13 cellular contexts compared by ENCODE assay signal in genomic region chr22:23837496-23837859, GRCh38. TPM values are rescaled to one million over a fixed set of nuclear protein-coding genes. Genes with fewer than 3 reads are reported as not detected.
A peak's percentile ranks its signal among the peaks of the same experiment; 100 is the strongest.
DNase-seq lines count a peak whose midpoint lies in the region; ATAC-seq, FAIRE-seq and TF ChIP-seq lines count a peak whose summit lies in the region.
"Had no signal": no experiment of that assay in that cellular context is flagged by ENCODE, and none has a peak within 500 bp of the region (broad histone marks: within the 10 kb centered on the region; RNA-seq: fewer than 3 reads in every experiment).

No MANE protein-coding gene starts in this region.

- H4K12ac ChIP-seq in trophoblast cell (ENCODE audit: low read depth, low read length), result no peak overlapping the region

- no peak overlapping the region for H2BK5ac ChIP-seq in trophoblast cell (ENCODE audit: low read depth, low read length, poor library complexity)

- H3K4me1 ChIP-seq in MM.1S (ENCODE audit: low read length) (peaks cover 27% of the 10 kb centered on the region), trophoblast cell (ENCODE audit: control insufficient read depth in 1 of 2, insufficient read depth in 2 of 2, low read length in 2 of 2) (peaks cover 6 to 12% of the 10 kb centered on the region in 2 experiments)

- no peak for FAIRE-seq in GM19239 (lab: Jason Lieb, UNC)

- H3K9me3 Mint-ChIP-seq in activated CD4-positive, alpha-beta memory T cell treated with anti-CD3 and anti-CD28 coated beads, Interleukin-2, amount 10 ng/mL, durations not matched to agents 7 days and 5 days, result no peaks in the 10 kb centered on the region
- no peaks in the 10 kb centered on the region for H3K9me3 Mint-ChIP-seq in activated CD4-positive, alpha-beta memory T cell treated with anti-CD3 and anti-CD28 coated beads for 36 hours
- no peaks in the 10 kb centered on the region for H3K9me3 Mint-ChIP-seq in effector memory CD8-positive, alpha-beta T cell

- CTCF ChIA-PET in activated CD4-positive, alpha-beta memory T cell treated with anti-CD3 and anti-CD28 coated beads, Interleukin-2, amount 10 ng/mL, durations not matched to agents 7 days and 5 days (lab: Charles Lee), result interaction anchor here (0.5 kb wide), 1 partner anchor 71 kb away, joined by 5 read pairs; no protein-coding TSS in a partner anchor
- CTCF ChIA-PET in activated CD4-positive, alpha-beta memory T cell treated with anti-CD3 and anti-CD28 coated beads for 36 hours (lab: Charles Lee), result interaction anchor here (1.3 kb wide), 1 partner anchor 12 kb away, joined by 3 read pairs; no protein-coding TSS in a partner anchor

- H4K8ac ChIP-seq in trophoblast cell (ENCODE audit: low read depth, low read length), result no peak overlapping the region

- no peak overlapping the region for H4K91ac ChIP-seq in trophoblast cell (ENCODE audit: low read depth, low read length)

- H3K4me3 Mint-ChIP-seq in activated CD4-positive, alpha-beta memory T cell treated with anti-CD3 and anti-CD28 coated beads, Interleukin-2, amount 10 ng/mL, durations not matched to agents 7 days and 5 days, result peak overlapping the region; percentile 85
- no peak overlapping the region for H3K4me3 Mint-ChIP-seq in activated CD4-positive, alpha-beta memory T cell treated with anti-CD3 and anti-CD28 coated beads for 36 hours
- peak overlapping the region; percentile 92 to 96 for H3K4me3 Mint-ChIP-seq in effector memory CD8-positive, alpha-beta T cell

- peak overlapping the region; percentile 97 for H3K9ac ChIP-seq in MM.1S (ENCODE audit: low read length)
- no peak overlapping the region for H3K9ac ChIP-seq in trophoblast cell (ENCODE audit: low read length)

- intact Hi-C loops in activated CD4-positive, alpha-beta memory T cell treated with anti-CD3 and anti-CD28 coated beads for 36 hours (cut with micrococcal nuclease), result no loop called here

- POLR2A ChIA-PET in activated CD4-positive, alpha-beta memory T cell treated with anti-CD3 and anti-CD28 coated beads, Interleukin-2, amount 10 ng/mL, durations not matched to agents 7 days and 5 days (lab: Charles Lee), result interaction anchor here (1.3 to 1.5 kb wide), 4 partner anchors 9 to 69 kb away, joined by 3 to 5 read pairs (median 4); partner anchors contain the start of gene SLC2A11
- POLR2A ChIA-PET in activated CD4-positive, alpha-beta memory T cell treated with anti-CD3 and anti-CD28 coated beads for 36 hours (lab: Charles Lee), result interaction anchor here (1.7 to 2.5 kb wide), 2 partner anchors 20 to 51 kb away, joined by 4 to 8 read pairs; partner anchors contain the start of genes SLC2A11 and SMARCB1

- no peak overlapping the region for H3K18ac ChIP-seq in trophoblast cell (ENCODE audit: low read length)

- no peak for TF ChIP-seq CTCF in MM.1S (IDR thresholded peaks at IDR 0.05; ENCODE audit: low read length)

- H3K14ac ChIP-seq in trophoblast cell (ENCODE audit: low read length), result no peak overlapping the region

- no peak overlapping the region for H2AFZ ChIP-seq in MM.1S (ENCODE audit: low read length)
- no peak overlapping the region for H2AFZ ChIP-seq in trophoblast cell (ENCODE audit: insufficient read depth, low read length, poor library complexity)

- no peak overlapping the region for H3K4ac ChIP-seq in trophoblast cell (ENCODE audit: low read depth, low read length)

- H3K27ac Mint-ChIP-seq in activated CD4-positive, alpha-beta memory T cell treated with anti-CD3 and anti-CD28 coated beads, Interleukin-2, amount 10 ng/mL, durations not matched to agents 7 days and 5 days, result no peak overlapping the region
- no peak overlapping the region for H3K27ac Mint-ChIP-seq in activated CD4-positive, alpha-beta memory T cell treated with anti-CD3 and anti-CD28 coated beads for 36 hours
- peak overlapping the region in 1 of 2 donors; percentile 93 for H3K27ac Mint-ChIP-seq in effector memory CD8-positive, alpha-beta T cell

- H3K23ac ChIP-seq in trophoblast cell (ENCODE audit: low read length), result no peak overlapping the region

- no peak for DNase-seq in activated CD4-positive, alpha-beta memory T cell treated with anti-CD3 and anti-CD28 coated beads, Interleukin-2, amount 10 ng/mL, durations not matched to agents 7 days and 5 days
- DNase-seq in activated CD4-positive, alpha-beta memory T cell treated with anti-CD3 and anti-CD28 coated beads for 36 hours, result no peak
- DNase-seq in MM.1S (no peak), trophoblast cell (peak; percentile 84 to 85), GM19239 (ENCODE audit: insufficient read length, low spot score) (no peak), mesenteric fat pad (ENCODE audit: low spot score) (no peak), dedifferentiated amniotic fluid mesenchymal stem cell (ENCODE audit: extremely low spot score) (no peak)
- DNase-seq in effector memory CD8-positive, alpha-beta T cell, result no peak
- DNase-seq: GF-D8, left colon, NCI-H2227 treated with DMSO at 0.1 percent for 48 hours had no signal

- peaks cover 2% of the 10 kb centered on the region for H3K36me3 Mint-ChIP-seq in activated CD4-positive, alpha-beta memory T cell treated with anti-CD3 and anti-CD28 coated beads, Interleukin-2, amount 10 ng/mL, durations not matched to agents 7 days and 5 days (ENCODE audit: low read depth)
- peaks cover 4% of the 10 kb centered on the region for H3K36me3 Mint-ChIP-seq in activated CD4-positive, alpha-beta memory T cell treated with anti-CD3 and anti-CD28 coated beads for 36 hours
- H3K36me3 Mint-ChIP-seq in effector memory CD8-positive, alpha-beta T cell (ENCODE audit: insufficient read depth), result peaks cover 18% of the 10 kb centered on the region

- H3K36me3 ChIP-seq in MM.1S (replicated peaks; ENCODE audit: insufficient read depth, low read length) (0 out of 2 replicates have a peak, but pooled peaks cover 3% of the 10 kb centered on the region), trophoblast cell (ENCODE audit: control insufficient read depth in 1 of 2, insufficient read depth in 2 of 2, low read length in 2 of 2) (peaks cover 37 to 39% of the 10 kb centered on the region in 2 experiments)
- H3K36me3 ChIP-seq: breast epithelium had no signal

- no peaks in the 10 kb centered on the region for H4K20me1 ChIP-seq in MM.1S (ENCODE audit: insufficient read depth, low read length)

- H3K9me3 ChIP-seq in MM.1S (replicated peaks; ENCODE audit: insufficient read depth, low read length) (no peaks in the 10 kb centered on the region), trophoblast cell (ENCODE audit: insufficient read depth, low read depth, low read length) (peaks cover 2% of the 10 kb centered on the region)
- H3K9me3 ChIP-seq: breast epithelium, tibial nerve had no signal

- H3K4me2 ChIP-seq in MM.1S (ENCODE audit: low read depth, low read length) (peak overlapping the region; percentile 94), trophoblast cell (ENCODE audit: low read length) (no peak overlapping the region)

- H2BK12ac ChIP-seq in trophoblast cell (ENCODE audit: low read length), result no peak overlapping the region

- H3K9me2 ChIP-seq in MM.1S (replicated peaks; ENCODE audit: insufficient read depth, low read length), result no peaks in the 10 kb centered on the region

- H3K4me3 ChIP-seq in MM.1S (ENCODE audit: low read length), result peak overlapping the region; percentile 89
- no peak overlapping the region for H3K4me3 ChIP-seq in trophoblast cell (ENCODE audit: low read depth, low read length)

- peaks cover 23% of the 10 kb centered on the region for H3K4me1 Mint-ChIP-seq in activated CD4-positive, alpha-beta memory T cell treated with anti-CD3 and anti-CD28 coated beads, Interleukin-2, amount 10 ng/mL, durations not matched to agents 7 days and 5 days
- peaks cover 19% of the 10 kb centered on the region for H3K4me1 Mint-ChIP-seq in activated CD4-positive, alpha-beta memory T cell treated with anti-CD3 and anti-CD28 coated beads for 36 hours (ENCODE audit: low read depth)
- peaks cover 16 to 19% of the 10 kb centered on the region in 2 donors for H3K4me1 Mint-ChIP-seq in effector memory CD8-positive, alpha-beta T cell (ENCODE audit: low read depth in 2 of 2)

- WGBS in trophoblast cell (ENCODE audit: extremely low coverage, insufficient coverage, insufficient read length), result no CpG with 5 or more reads among the region's 12 CpGs

- H3K79me1 ChIP-seq in trophoblast cell (ENCODE audit: low read length), result no peaks in the 10 kb centered on the region

- no peak for ATAC-seq in effector memory CD8-positive, alpha-beta T cell (replicated peaks)
- ATAC-seq: left colon had no signal

- H3K27me3 ChIP-seq in MM.1S (replicated peaks; ENCODE audit: insufficient read depth, low read length), result no peaks in the 10 kb centered on the region
- H3K27me3 ChIP-seq in trophoblast cell (ENCODE audit: insufficient read depth, low read length), result no peaks in the 10 kb centered on the region
- H3K27me3 ChIP-seq: breast epithelium, tibial nerve had no signal

- H3K79me2 ChIP-seq in MM.1S (ENCODE audit: low read length) (peaks cover 51% of the 10 kb centered on the region), trophoblast cell (ENCODE audit: control insufficient read depth, insufficient read depth, low read length, poor library complexity) (no peaks in the 10 kb centered on the region)

- peaks cover 9% of the 10 kb centered on the region for H3K27me3 Mint-ChIP-seq in activated CD4-positive, alpha-beta memory T cell treated with anti-CD3 and anti-CD28 coated beads, Interleukin-2, amount 10 ng/mL, durations not matched to agents 7 days and 5 days
- peaks cover 2% of the 10 kb centered on the region for H3K27me3 Mint-ChIP-seq in activated CD4-positive, alpha-beta memory T cell treated with anti-CD3 and anti-CD28 coated beads for 36 hours
- no peaks in the 10 kb centered on the region for H3K27me3 Mint-ChIP-seq in effector memory CD8-positive, alpha-beta T cell

- peaks cover 19% of the 10 kb centered on the region for H3F3A ChIP-seq in MM.1S (ENCODE audit: insufficient read depth, low read length)

- H2BK120ac ChIP-seq in trophoblast cell (ENCODE audit: insufficient read depth, low read length, poor library complexity), result no peak overlapping the region

- H2AK5ac ChIP-seq in trophoblast cell (ENCODE audit: low read length), result no peak overlapping the region

- peak overlapping the region; percentile 74 for H3K27ac ChIP-seq in MM.1S (ENCODE audit: low read length)
- H3K27ac ChIP-seq in trophoblast cell (ENCODE audit: low read depth, low read length), result no peak overlapping the region
- H3K27ac ChIP-seq: breast epithelium had no signal

RNA-seq across cellular contexts. Expression of gene DERL3, which starts 1.3 kb away (rescaled TPM):
- 1 to 10 TPM; 7.8 to 8.3 TPM for total RNA-seq in activated CD4-positive, alpha-beta memory T cell treated with anti-CD3 and anti-CD28 coated beads, Interleukin-2, amount 10 ng/mL, durations not matched to agents 7 days and 5 days
- total RNA-seq in activated CD4-positive, alpha-beta memory T cell treated with anti-CD3 and anti-CD28 coated beads for 36 hours, result 1 to 10 TPM; 8.1 to 9.7 TPM
- 1.1 and 1.7 TPM in 2 replicates for polyA plus RNA-seq in trophoblast cell (2013)
- 1.4 TPM for total RNA-seq in mesenteric fat pad

RNA-seq across cellular contexts. Expression of gene SLC2A11, which starts 20.2 kb away (rescaled TPM):
- 1 to 10 TPM; 6.5 TPM for total RNA-seq in activated CD4-positive, alpha-beta memory T cell treated with anti-CD3 and anti-CD28 coated beads, Interleukin-2, amount 10 ng/mL, durations not matched to agents 7 days and 5 days
- total RNA-seq in activated CD4-positive, alpha-beta memory T cell treated with anti-CD3 and anti-CD28 coated beads for 36 hours, result 1 to 10 TPM; 6.8 to 8.9 TPM
- 13.0 and 13.3 TPM in 2 replicates for polyA plus RNA-seq in trophoblast cell (2013)
- 8.4 TPM for total RNA-seq in mesenteric fat pad

RNA-seq across cellular contexts. Expression of gene SMARCB1, which starts 50.7 kb away (rescaled TPM):
- 10 to 100 TPM; 65.6 to 66.9 TPM for total RNA-seq in activated CD4-positive, alpha-beta memory T cell treated with anti-CD3 and anti-CD28 coated beads, Interleukin-2, amount 10 ng/mL, durations not matched to agents 7 days and 5 days
- 10 to 100 TPM; 71.3 to 72.5 TPM for total RNA-seq in activated CD4-positive, alpha-beta memory T cell treated with anti-CD3 and anti-CD28 coated beads for 36 hours
- 69.1 and 71.9 TPM in 2 replicates for polyA plus RNA-seq in trophoblast cell (2013)
- total RNA-seq in mesenteric fat pad, result 70.7 TPM

RNA-seq across cellular contexts. Expression of gene MIF, which starts 56.7 kb away (rescaled TPM):
- 100 to 1,000 TPM; 836 to 882 TPM for total RNA-seq in activated CD4-positive, alpha-beta memory T cell treated with anti-CD3 and anti-CD28 coated beads, Interleukin-2, amount 10 ng/mL, durations not matched to agents 7 days and 5 days
- total RNA-seq in activated CD4-positive, alpha-beta memory T cell treated with anti-CD3 and anti-CD28 coated beads for 36 hours, result 1,000 to 10,000 TPM; 1,215 to 1,240 TPM
- 949 and 965 TPM in 2 replicates for polyA plus RNA-seq in trophoblast cell (2013)
- 319 TPM for total RNA-seq in mesenteric fat pad

Comparison
In these comparisons a context has a peak if more than half of its experiments do, and no peak if none do; other contexts are left out.
1. DNase-seq: peak in trophoblast cell (2 of 2); none in activated CD4-positive, alpha-beta memory T cell treated with anti-CD3 and anti-CD28 coated beads, Interleukin-2, amount 10 ng/mL, durations not matched to agents 7 days and 5 days (single experiment), activated CD4-positive, alpha-beta memory T cell treated with anti-CD3 and anti-CD28 coated beads for 36 hours (single experiment), MM.1S (single experiment), effector memory CD8-positive, alpha-beta T cell (0 of 3), GM19239 (single experiment), mesenteric fat pad (single experiment) and dedifferentiated amniotic fluid mesenchymal stem cell (single experiment).